In genomic region chr10:16381083-16381482, GRCh38 we compare ENCODE assay signal across 8 cellular contexts. TPM values are rescaled to one million over a fixed set of nuclear protein-coding genes. Genes with fewer than 3 reads are reported as not detected.
A peak's percentile ranks its signal among the peaks of the same experiment; 100 is the strongest.
DNase-seq lines count a peak whose midpoint lies in the region; ATAC-seq and FAIRE-seq lines count a peak whose summit lies in the region.

No MANE protein-coding gene starts in this region.

- no peak for DNase-seq in activated naive CD4-positive, alpha-beta T cell treated with anti-CD3 and anti-CD28 coated beads, Interleukin-2, amount 50 U/mL, for 72 hours (ENCODE audit: low spot score in 2 of 2)
- DNase-seq in RKO (ENCODE audit: low spot score), result peak; percentile 95
- peak; percentile 46 for DNase-seq in urothelium cell line (ENCODE audit: low spot score)
- no peak for DNase-seq in cortex of kidney (lab: John Stamatoyannopoulos, UW)
- DNase-seq in inferior parietal cortex (ENCODE audit: extremely low spot score), result no peak
- no peak for DNase-seq in activated CD4-positive, alpha-beta T cell treated with anti-CD3 and anti-CD28 coated beads for 1 hour

- H3K9me3 Mint-ChIP-seq in activated naive CD4-positive, alpha-beta T cell treated with anti-CD3 and anti-CD28 coated beads, Interleukin-2, amount 50 U/mL, for 24 hours, result no peaks in the 10 kb centered on the region
- H3K9me3 Mint-ChIP-seq in activated naive CD4-positive, alpha-beta T cell treated with anti-CD3 and anti-CD28 coated beads, Interleukin-2, amount 50 U/mL, for 72 hours, result no peaks in the 10 kb centered on the region

- peak; percentile 56 for FAIRE-seq in urothelium cell line (lab: Jason Lieb, UNC)

- no peak for ATAC-seq in activated naive CD4-positive, alpha-beta T cell treated with anti-CD3 and anti-CD28 coated beads, Interleukin-2, amount 50 U/mL, for 72 hours
- peak; percentile 54 for ATAC-seq in HG03045 (IDR thresholded peaks at IDR 0.05; ENCODE audit: unreplicated experiment)

- H3K4me1 Mint-ChIP-seq in activated naive CD4-positive, alpha-beta T cell treated with anti-CD3 and anti-CD28 coated beads, Interleukin-2, amount 50 U/mL, for 24 hours, result no peaks in the 10 kb centered on the region

- peak overlapping the region; percentile 26 for H3K27ac Mint-ChIP-seq in activated naive CD4-positive, alpha-beta T cell treated with anti-CD3 and anti-CD28 coated beads, Interleukin-2, amount 50 U/mL, for 24 hours
- no peak overlapping the region for H3K27ac Mint-ChIP-seq in activated naive CD4-positive, alpha-beta T cell treated with anti-CD3 and anti-CD28 coated beads, Interleukin-2, amount 50 U/mL, for 72 hours

- H3K4me3 Mint-ChIP-seq in activated naive CD4-positive, alpha-beta T cell treated with anti-CD3 and anti-CD28 coated beads, Interleukin-2, amount 50 U/mL, for 24 hours, result no peak overlapping the region

- no peaks in the 10 kb centered on the region for H3K36me3 Mint-ChIP-seq in activated naive CD4-positive, alpha-beta T cell treated with anti-CD3 and anti-CD28 coated beads, Interleukin-2, amount 50 U/mL, for 24 hours
- no peaks in the 10 kb centered on the region for H3K36me3 Mint-ChIP-seq in activated naive CD4-positive, alpha-beta T cell treated with anti-CD3 and anti-CD28 coated beads, Interleukin-2, amount 50 U/mL, for 72 hours

- peaks cover 3% of the 10 kb centered on the region for H3K27me3 Mint-ChIP-seq in activated naive CD4-positive, alpha-beta T cell treated with anti-CD3 and anti-CD28 coated beads, Interleukin-2, amount 50 U/mL, for 24 hours

RNA-seq across cellular contexts. Expression of gene PTER, which starts 55.7 kb away (rescaled TPM):
- 10 to 100 TPM; 11.8 to 30.1 TPM for total RNA-seq in activated naive CD4-positive, alpha-beta T cell treated with anti-CD3 and anti-CD28 coated beads, Interleukin-2, amount 50 U/mL, for 72 hours

Comparison
In these comparisons a context has a peak if more than half of its experiments do, and no peak if none do; other contexts are left out.
1. DNase-seq: peak in RKO (single experiment) and urothelium cell line (single experiment); none in activated naive CD4-positive, alpha-beta T cell treated with anti-CD3 and anti-CD28 coated beads, Interleukin-2, amount 50 U/mL, for 72 hours (0 of 2), cortex of kidney (single experiment), inferior parietal cortex (single experiment) and activated CD4-positive, alpha-beta T cell treated with anti-CD3 and anti-CD28 coated beads for 1 hour (single experiment).